Comparison of ENCODE assay signal across 8 cellular contexts in the genomic region with DNA sequence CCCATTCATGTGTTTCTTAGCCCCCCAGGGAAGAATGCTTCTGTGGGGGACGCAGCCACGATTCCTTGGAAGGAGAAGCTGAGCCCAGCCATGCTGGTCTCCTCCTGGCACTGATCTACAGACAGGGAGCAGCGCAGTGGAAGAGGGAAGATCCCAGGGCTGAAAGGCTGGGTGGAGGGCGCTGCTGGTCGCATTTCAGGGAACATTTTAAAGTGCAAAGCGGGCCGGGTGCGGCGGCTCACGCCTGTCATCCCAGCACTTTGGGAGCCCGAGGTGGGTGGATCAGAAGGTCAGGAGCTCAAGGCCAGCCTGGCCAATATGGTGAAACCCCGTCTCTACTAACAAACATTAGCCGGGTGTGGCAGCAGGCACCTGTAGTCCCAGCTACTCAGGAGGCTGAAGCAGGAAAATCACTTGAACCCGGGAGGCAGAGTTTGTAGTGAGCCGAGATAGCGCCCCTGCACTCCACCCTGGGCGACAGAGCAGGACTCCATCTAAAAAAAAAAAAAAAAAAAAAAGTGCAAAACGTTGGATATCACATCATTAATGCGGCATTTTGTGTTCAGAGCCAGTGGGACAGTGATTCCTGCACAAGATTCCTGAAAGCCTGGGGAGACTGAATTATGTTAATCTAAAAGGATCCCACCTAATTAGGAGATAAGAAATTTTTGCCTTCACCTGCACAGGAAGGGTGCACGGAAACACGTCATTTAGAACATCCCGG. TPM values are rescaled to one million over a fixed set of nuclear protein-coding genes. Genes with fewer than 3 reads are reported as not detected.
DNase-seq lines count a peak whose midpoint lies in the region; ATAC-seq lines count a peak whose summit lies in the region.

No MANE protein-coding gene starts in this region.

- no peaks in the 10 kb centered on the region for H3K27me3 Mint-ChIP-seq in central memory CD8-positive, alpha-beta T cell
- no peaks in the 10 kb centered on the region for H3K27me3 Mint-ChIP-seq in naive B cell

- H3K9me3 Mint-ChIP-seq in central memory CD8-positive, alpha-beta T cell = no peaks in the 10 kb centered on the region
- H3K9me3 Mint-ChIP-seq in naive B cell = no peaks in the 10 kb centered on the region

- H3K4me1 ChIP-seq in BLaER1 = peaks cover 56% of the 10 kb centered on the region

- peak; percentile 72 for DNase-seq in HuH-7 (ENCODE audit: low spot score)
- DNase-seq in central memory CD8-positive, alpha-beta T cell (ENCODE audit: low spot score in 2 of 2) = no peak
- no peak for DNase-seq in naive B cell
- DNase-seq in RPMI8226 = no peak
- DNase-seq in SIG-M5 (lab: John Stamatoyannopoulos, UW) = no peak
- DNase-seq in AG20443 (ENCODE audit: low spot score) = no peak
- no peak for DNase-seq in activated CD8-positive, alpha-beta memory T cell treated with anti-CD3 and anti-CD28 coated beads for 24 hours

- H3K9me3 ChIP-seq in BLaER1 = no peaks in the 10 kb centered on the region

- H3K4me2 ChIP-seq in BLaER1 = peak overlapping the region; percentile 96

- H3K27me3 ChIP-seq in BLaER1 = peaks cover 59% of the 10 kb centered on the region

- H3K4me1 Mint-ChIP-seq in central memory CD8-positive, alpha-beta T cell = peaks cover 24% of the 10 kb centered on the region
- peaks cover 20 to 58% (median 46%) of the 10 kb centered on the region in 3 donors for H3K4me1 Mint-ChIP-seq in naive B cell

- peaks cover 13% of the 10 kb centered on the region for H3K36me3 ChIP-seq in BLaER1

- H3K9ac ChIP-seq in BLaER1 = peak overlapping the region; percentile 89

- H3K4me3 ChIP-seq in BLaER1 = peak overlapping the region; percentile 89

- H3K27ac Mint-ChIP-seq in central memory CD8-positive, alpha-beta T cell (ENCODE audit: low read depth) = peak overlapping the region; percentile 88
- H3K27ac Mint-ChIP-seq in naive B cell = peak overlapping the region; percentile 5 to 98 (median 89)

- peak overlapping the region; percentile 78 for H3K27ac ChIP-seq in BLaER1

- ATAC-seq in central memory CD8-positive, alpha-beta T cell (replicated peaks; ENCODE audit: extremely low read depth, poor library complexity, severe bottlenecking) = peak; percentile 42
- no peak for ATAC-seq in naive B cell (ENCODE audit: low read depth in 2 of 2)

- peaks cover 45% of the 10 kb centered on the region for H4K20me1 ChIP-seq in BLaER1

- H3K36me3 Mint-ChIP-seq in central memory CD8-positive, alpha-beta T cell (ENCODE audit: insufficient read depth) = peaks cover 13% of the 10 kb centered on the region
- no peaks in the 10 kb centered on the region for H3K36me3 Mint-ChIP-seq in naive B cell

- H3K4me3 Mint-ChIP-seq in central memory CD8-positive, alpha-beta T cell = peak overlapping the region; percentile 79
- peak overlapping the region; percentile 71 to 92 (median 85) for H3K4me3 Mint-ChIP-seq in naive B cell

RNA-seq across cellular contexts. Expression of a gene that starts 0.6 kb away (rescaled TPM):
- polyA plus RNA-seq in naive B cell (ENCODE audit: low read depth in 6 of 6) = 10 to 100 TPM; 38.8 to 51.8 (median 43.5) TPM

RNA-seq across cellular contexts. Expression of a gene that starts 43.9 kb away (rescaled TPM):
- 1 to 10 TPM in 3 of 6 donors, under 1 TPM in 3; 0.19 to 6.1 (median 0.79) TPM for polyA plus RNA-seq in naive B cell (ENCODE audit: low read depth in 6 of 6)
